In the genomic region with DNA sequence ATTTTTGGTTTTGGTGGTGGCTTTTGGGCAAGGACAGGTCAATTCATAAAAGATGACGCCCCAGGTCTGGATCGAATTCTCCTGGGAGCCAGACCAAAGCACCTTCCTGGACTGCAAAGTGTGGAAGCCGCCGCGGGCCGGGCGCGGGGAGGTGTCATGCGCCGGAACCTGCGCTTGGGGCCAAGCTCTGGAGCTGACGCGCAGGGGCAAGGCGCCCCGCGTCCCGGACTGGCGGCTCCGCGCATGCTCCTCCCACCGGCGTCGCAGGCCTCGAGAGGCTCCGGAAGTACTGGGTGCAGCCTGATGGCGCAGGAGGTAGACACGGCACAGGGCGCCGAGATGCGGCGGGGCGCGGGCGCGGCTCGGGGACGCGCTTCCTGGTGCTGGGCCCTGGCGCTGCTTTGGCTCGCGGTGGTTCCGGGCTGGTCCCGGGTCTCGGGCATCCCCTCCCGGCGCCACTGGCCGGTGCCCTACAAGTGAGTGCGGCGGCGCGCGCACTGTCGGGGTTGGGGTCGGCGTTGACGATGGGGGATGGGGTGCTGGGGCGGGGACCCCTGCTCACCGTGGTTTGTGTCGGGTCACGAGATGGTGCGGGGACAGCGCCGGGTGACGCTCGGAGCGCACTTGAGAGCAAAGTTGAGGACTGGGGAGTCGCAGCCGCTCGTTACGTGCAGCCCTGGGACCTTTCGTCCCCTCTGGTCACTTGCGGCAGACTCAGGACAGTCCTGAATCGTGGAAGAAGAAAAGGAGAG, we compare ENCODE assay signal across 8 cellular contexts. TPM values are rescaled to one million over a fixed set of nuclear protein-coding genes. Genes with fewer than 3 reads are reported as not detected.
DNase-seq lines count a peak whose midpoint lies in the region; ATAC-seq and TF ChIP-seq lines count a peak whose summit lies in the region.

Gene CLN5 (plus strand): TSS at position 286 of the 752 bp plus-strand sequence. CDS start 18 bp downstream, at position 304.

- H3K9me3 ChIP-seq in BE2C, result no peaks in the 10 kb centered on the region

- peaks cover 5% of the 10 kb centered on the region for H3K36me3 ChIP-seq in BE2C

- peak within 1 kb of the TSS; percentile 93 for H3K27ac ChIP-seq in cingulate gyrus (ENCODE audit: low read depth, low read length)

- ATAC-seq in HG03432 (IDR thresholded peaks at IDR 0.05; ENCODE audit: unreplicated experiment), result peak; percentile 98

- no peak for TF ChIP-seq CTCF in BE2C (IDR thresholded peaks at IDR 0.05; ENCODE audit: low read depth, low read length)

- DNase-seq in BE2C (peak; percentile 95), NCI-H510A treated with DMSO at 0.1 percent for 48 hours (lab: John Stamatoyannopoulos, UW) (peak; percentile 2), kidney tubule cell (ENCODE audit: low spot score) (peak; percentile 96)
- peak; percentile 96 for DNase-seq in activated CD4-positive, alpha-beta T cell treated with anti-CD3 and anti-CD28 coated beads for 48 hours
- peak; percentile 82 to 91 for DNase-seq in stimulated activated CD4-positive, alpha-beta T cell treated with anti-CD3 and anti-CD28 coated beads, Interleukin-1b, Interleukin-23, amount 100 ng/mL, for 1 hour (ENCODE audit: low read depth in 2 of 2)

- no peaks in the 10 kb centered on the region for H3K27me3 ChIP-seq in BE2C

- H3K4me1 ChIP-seq in BE2C, result no peaks in the 10 kb centered on the region

- TF ChIP-seq POLR2A in GM19193 (IDR thresholded peaks at IDR 0.05; ENCODE audit: extremely low read depth, insufficient read depth, insufficient read length), result peak; percentile 96

- peak within 1 kb of the TSS; percentile 91 for H3K4me3 ChIP-seq in BE2C (ENCODE audit: low read depth, low read length)

RNA-seq across cellular contexts. Expression of gene CLN5, which starts in this region (rescaled TPM):
- polyA plus RNA-seq in BE2C (2012; ENCODE audit: insufficient read depth, insufficient read length, low read depth), result 16.9 TPM

Comparison
In these comparisons a context has a peak if more than half of its experiments do, and no peak if none do; other contexts are left out.
1. Peak in every context shown above with its lines: DNase-seq, ATAC-seq, H3K4me3 ChIP-seq and H3K27ac ChIP-seq.
2. DNase-seq: peak in every context shown above with its lines; median percentile 96 in activated CD4-positive, alpha-beta T cell treated with anti-CD3 and anti-CD28 coated beads for 48 hours; 96 in kidney tubule cell; 95 in BE2C; 86 in stimulated activated CD4-positive, alpha-beta T cell treated with anti-CD3 and anti-CD28 coated beads, Interleukin-1b, Interleukin-23, amount 100 ng/mL, for 1 hour; 2 in NCI-H510A treated with DMSO at 0.1 percent for 48 hours.